ENCODE assay signal across 9 cellular contexts in the genomic region with DNA sequence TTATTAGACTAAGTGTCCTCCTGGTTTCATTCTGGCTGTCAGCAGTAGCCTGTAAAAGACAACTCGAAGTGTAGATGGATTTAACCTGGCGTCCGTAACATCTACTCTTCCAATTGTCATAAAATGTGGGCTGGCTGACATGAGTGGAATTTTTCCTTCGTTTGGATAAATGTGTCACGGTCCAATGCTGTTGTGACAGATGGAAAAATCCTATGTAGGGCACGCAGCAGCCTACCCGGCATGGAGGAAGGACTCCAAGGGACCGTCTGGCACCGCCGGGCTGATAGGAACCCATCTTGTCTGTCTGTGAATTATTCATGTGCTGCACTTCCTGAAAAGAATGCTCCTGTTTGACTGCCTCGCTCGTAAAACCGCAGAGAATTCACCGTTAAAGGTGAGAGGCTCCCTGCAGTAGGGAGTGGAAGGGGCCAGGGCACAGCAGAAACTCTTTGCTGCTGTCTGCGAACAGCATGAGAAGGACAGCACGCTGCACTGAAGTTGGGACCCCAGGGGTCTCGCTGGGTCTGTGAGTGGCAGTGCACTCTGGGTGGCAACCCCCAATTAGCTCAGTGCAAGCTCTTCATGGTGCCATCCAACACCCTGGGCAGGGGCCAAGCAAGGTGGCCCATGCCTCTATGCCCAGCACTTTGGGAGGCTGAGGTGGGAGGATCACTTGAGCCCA. TPM values are rescaled to one million over a fixed set of nuclear protein-coding genes. Genes with fewer than 3 reads are reported as not detected.
DNase-seq lines count a peak whose midpoint lies in the region; ATAC-seq, FAIRE-seq and TF ChIP-seq lines count a peak whose summit lies in the region.
"Had no signal": no experiment of that assay in that cellular context is flagged by ENCODE, and none has a peak within 500 bp of the region (broad histone marks: within the 10 kb centered on the region; RNA-seq: fewer than 3 reads in every experiment).

No MANE protein-coding gene starts in this region.

- H3K4me3 ChIP-seq in GM08714 (ENCODE audit: low read length) (peak overlapping the region; percentile 3; the same call in 1 of the 2 replicates), WERI-Rb-1 (ENCODE audit: low read depth, low read length) (peak overlapping the region; percentile 17), pancreas (no peak overlapping the region)

- in situ Hi-C loops in KBM-7 (cut with MboI; ENCODE audit: low pct_unique_long_range_greater_than_20kb, low sequenced_read_pairs): no loop called here

- no peak for TF ChIP-seq POLR2A in H54 (IDR thresholded peaks at IDR 0.05; ENCODE audit: low read depth, low read length)

- no peak for TF ChIP-seq CTCF in WERI-Rb-1 (IDR thresholded peaks at IDR 0.05; ENCODE audit: low read depth, low read length)
- no peak for TF ChIP-seq CTCF in pancreas (IDR thresholded peaks at IDR 0.05)

- peaks cover 0 to 4% (median 0%) of the 10 kb centered on the region in 3 donors for H3K4me1 ChIP-seq in pancreas

- H3K9me3 ChIP-seq in WERI-Rb-1 (ENCODE audit: severe bottlenecking) (no peaks in the 10 kb centered on the region), pancreas (no peaks in the 10 kb centered on the region)
- H3K9me3 ChIP-seq: psoas muscle had no signal

- H3K27me3 ChIP-seq in WERI-Rb-1 (ENCODE audit: insufficient read depth, low read depth, severe bottlenecking) (no peaks in the 10 kb centered on the region), pancreas (no peaks in the 10 kb centered on the region)

- ATAC-seq in pancreas (peak in 2 of 4 donors; percentile 5 to 24), HG03520 (IDR thresholded peaks at IDR 0.05; ENCODE audit: unreplicated experiment) (no peak)

- no peak for FAIRE-seq in pancreas (lab: Jason Lieb, UNC)
- FAIRE-seq in H54 (lab: Jason Lieb, UNC): no peak

- peak overlapping the region; percentile 82 for H3K27ac ChIP-seq in WERI-Rb-1
- H3K27ac ChIP-seq in pancreas: peak overlapping the region in 3 of 4 donors; percentile 0 to 55 (median 3)
- H3K27ac ChIP-seq: psoas muscle had no signal

- DNase-seq in KBM-7 (peak; percentile 72), WERI-Rb-1 (peak; percentile 53), cerebellar nuclear complex (lab: John Stamatoyannopoulos, UW) (peak; percentile 95 to 98), pancreas (peak in 1 of 6 donors; percentile 21), dermis blood vessel endothelial cell (no peak), H54 (ENCODE audit: insufficient read length, low spot score) (no peak)
- DNase-seq: psoas muscle had no signal

- H3K36me3 ChIP-seq in WERI-Rb-1 (peaks cover 24% of the 10 kb centered on the region), pancreas (no peaks in the 10 kb centered on the region)

- 59 to 66% methylated on average over 17 of the region's 17 CpGs for WGBS in pancreas, 2 donors

- intact Hi-C loops in pancreas (cut with DNase I): no loop called here

RNA-seq across cellular contexts. Expression of gene ORAI2, which starts 1.6 kb away (rescaled TPM):
- total RNA-seq in pancreas: 10 to 100 TPM in 2 of 6 donors, 1 to 10 TPM in 4; 4.8 to 13.5 (median 7.1) TPM
- 1 to 10 TPM; 4.1 to 8.6 TPM for polyA plus RNA-seq in pancreas
- 94.3 and 147 TPM in 2 replicates for total RNA-seq in dermis blood vessel endothelial cell

RNA-seq across cellular contexts. Expression of gene ALKBH4, which starts 32.9 kb away (rescaled TPM):
- total RNA-seq in pancreas (1 to 10 TPM; 3.5 to 6.9 (median 5.3) TPM), dermis blood vessel endothelial cell (11.6 and 25.5 TPM in 2 replicates)
- polyA plus RNA-seq in pancreas: 1 to 10 TPM; 7.3 to 9.3 TPM

RNA-seq across cellular contexts. Expression of gene LRWD1, which starts 33.0 kb away (rescaled TPM):
- total RNA-seq in pancreas (1 to 10 TPM; 5.1 to 9.3 (median 7.6) TPM), dermis blood vessel endothelial cell (21.6 and 28.8 TPM in 2 replicates)
- 10 to 100 TPM; 12.3 to 18.4 TPM for polyA plus RNA-seq in pancreas

RNA-seq across cellular contexts. Expression of gene PRKRIP1, which starts 35.6 kb away (rescaled TPM):
- 10 to 100 TPM in 4 of 6 donors, 1 to 10 TPM in 2; 9.1 to 13.8 (median 10.8) TPM for total RNA-seq in pancreas
- polyA plus RNA-seq in pancreas: 10 to 100 TPM; 34.3 to 40.1 TPM
- 15.9 and 18.0 TPM in 2 replicates for total RNA-seq in dermis blood vessel endothelial cell

RNA-seq across cellular contexts. Expression of gene POLR2J, which starts 47.0 kb away (rescaled TPM):
- total RNA-seq in pancreas (10 to 100 TPM; 16.5 to 20.6 (median 17.7) TPM), dermis blood vessel endothelial cell (19.9 and 22.4 TPM in 2 replicates)
- 10 to 100 TPM; 56.3 to 59.8 TPM for polyA plus RNA-seq in pancreas

Comparison
In these comparisons a context has a peak if more than half of its experiments do, and no peak if none do; other contexts are left out.
1. H3K4me3 ChIP-seq: peak in GM08714 (single experiment) and WERI-Rb-1 (single experiment); none in pancreas (0 of 4).
2. DNase-seq: peak in KBM-7 (single experiment), WERI-Rb-1 (single experiment) and cerebellar nuclear complex (2 of 2); none in dermis blood vessel endothelial cell (single experiment) and H54 (single experiment).